In genomic region chr15:75591655-75592364, GRCh38 we compare ENCODE assay signal across 1 cellular context.
TF ChIP-seq lines count a peak whose summit lies in the region.

No MANE protein-coding gene starts in this region.

TF ChIP-seq in K562, 482 proteins besides CTCF, POLR2A, EP300 and RAD21 (continued from another document):
- peak; percentile 68 for TF ChIP-seq TEAD4 (IDR thresholded peaks at IDR 0.05; ENCODE audit: low read length)
- no peak for TF ChIP-seq TEAD4 (CRISPR knock-in tag; IDR thresholded peaks at IDR 0.05; ENCODE audit: borderline replicate concordance)
- no peak for TF ChIP-seq UBTF (IDR thresholded peaks at IDR 0.05; ENCODE audit: borderline replicate concordance in 1 of 2, low read depth in 2 of 2, low read length in 2 of 2)
- no peak for TF ChIP-seq GABPB1 (CRISPR knock-in tag; IDR thresholded peaks at IDR 0.05)
- TF ChIP-seq KLF10 (CRISPR knock-in tag; IDR thresholded peaks at IDR 0.05): no peak
- TF ChIP-seq TAL1 (IDR thresholded peaks at IDR 0.05): peak; percentile 75
- TF ChIP-seq ZNF311 (CRISPR knock-in tag; IDR thresholded peaks at IDR 0.05): no peak
- no peak for TF ChIP-seq ZNF444 (CRISPR knock-in tag; IDR thresholded peaks at IDR 0.05)
- no peak for TF ChIP-seq TRIM25 (IDR thresholded peaks at IDR 0.05; ENCODE audit: borderline replicate concordance)
- no peak for TF ChIP-seq TFAM (CRISPR knock-in tag; conservative IDR thresholded peaks at IDR 0.05)
- TF ChIP-seq PREB (CRISPR knock-in tag; IDR thresholded peaks at IDR 0.05): no peak
- TF ChIP-seq GTF3C2 (IDR thresholded peaks at IDR 0.05; ENCODE audit: borderline replicate concordance, extremely low read depth, insufficient read length): no peak
- no peak for TF ChIP-seq HOXB6 (CRISPR knock-in tag; IDR thresholded peaks at IDR 0.05; ENCODE audit: borderline replicate concordance)
- no peak for TF ChIP-seq ZNF639 (CRISPR knock-in tag; conservative IDR thresholded peaks at IDR 0.05 in 1 of 2, IDR thresholded peaks at IDR 0.05 in 1 of 2)
- no peak for TF ChIP-seq GTF2F1 (IDR thresholded peaks at IDR 0.05; ENCODE audit: low read depth, low read length)
- TF ChIP-seq RAD51 (IDR thresholded peaks at IDR 0.05; ENCODE audit: borderline replicate concordance, low read depth): no peak
- peak; percentile 70 for TF ChIP-seq NCOR1 (IDR thresholded peaks at IDR 0.05)
- no peak for TF ChIP-seq ARID4B (CRISPR knock-in tag; IDR thresholded peaks at IDR 0.05)
- TF ChIP-seq CGGBP1 (CRISPR knock-in tag; IDR thresholded peaks at IDR 0.05): no peak
- TF ChIP-seq ZBTB2 (IDR thresholded peaks at IDR 0.05): no peak
- no peak for TF ChIP-seq ZNF12 (CRISPR knock-in tag; IDR thresholded peaks at IDR 0.05)
- TF ChIP-seq ZNF707 (CRISPR knock-in tag; conservative IDR thresholded peaks at IDR 0.05): no peak
- TF ChIP-seq SMARCB1 (IDR thresholded peaks at IDR 0.05; ENCODE audit: insufficient read length, low read depth): no peak
- no peak for TF ChIP-seq NFE2 (IDR thresholded peaks at IDR 0.05; ENCODE audit: low read depth)
- TF ChIP-seq KAT2B (IDR thresholded peaks at IDR 0.05; ENCODE audit: low read depth, low read length): no peak
- no peak for TF ChIP-seq ZNF77 (CRISPR knock-in tag; IDR thresholded peaks at IDR 0.05)
- TF ChIP-seq JUND (IDR thresholded peaks at IDR 0.05; ENCODE audit: borderline replicate concordance, low read depth, low read length): no peak
- no peak for TF ChIP-seq JUND (tag; IDR thresholded peaks at IDR 0.05; ENCODE audit: borderline replicate concordance, low read depth, low read length)
- TF ChIP-seq PTTG1 (tag; IDR thresholded peaks at IDR 0.05; ENCODE audit: low read depth): no peak
- no peak for TF ChIP-seq ARID2 (IDR thresholded peaks at IDR 0.05)
- TF ChIP-seq TOE1 (IDR thresholded peaks at IDR 0.05; ENCODE audit: borderline replicate concordance): no peak
- no peak for TF ChIP-seq TOE1 (CRISPR knock-in tag; IDR thresholded peaks at IDR 0.05; ENCODE audit: borderline replicate concordance, low read depth)
- TF ChIP-seq ZNF174 (CRISPR knock-in tag; IDR thresholded peaks at IDR 0.05): no peak
- TF ChIP-seq ZC3H8 (IDR thresholded peaks at IDR 0.05): no peak
- TF ChIP-seq ERF (CRISPR knock-in tag; IDR thresholded peaks at IDR 0.05): no peak
- no peak for TF ChIP-seq XRCC4 (IDR thresholded peaks at IDR 0.05; ENCODE audit: extremely low read depth, insufficient read depth, insufficient read length)
- no peak for TF ChIP-seq CCAR2 (IDR thresholded peaks at IDR 0.05; ENCODE audit: low read depth, low read length)
- TF ChIP-seq ZSCAN29 (IDR thresholded peaks at IDR 0.05): no peak
- no peak for TF ChIP-seq MECOM (CRISPR knock-in tag; IDR thresholded peaks at IDR 0.05)
- TF ChIP-seq OTX1 (CRISPR knock-in tag; IDR thresholded peaks at IDR 0.05): no peak
- TF ChIP-seq KDM1A (IDR thresholded peaks at IDR 0.05): peak; percentile 91
- TF ChIP-seq RFX1 (IDR thresholded peaks at IDR 0.05): no peak
- TF ChIP-seq MTA2 (IDR thresholded peaks at IDR 0.05; ENCODE audit: low read depth): peak; percentile 39; the same call in 1 of the 2 replicates
- TF ChIP-seq FOXO4 (CRISPR knock-in tag; IDR thresholded peaks at IDR 0.05): no peak
- TF ChIP-seq SIN3B (IDR thresholded peaks at IDR 0.05; ENCODE audit: low read depth): no peak
